ENCODE assay signal across 1 cellular context in the genomic region with DNA sequence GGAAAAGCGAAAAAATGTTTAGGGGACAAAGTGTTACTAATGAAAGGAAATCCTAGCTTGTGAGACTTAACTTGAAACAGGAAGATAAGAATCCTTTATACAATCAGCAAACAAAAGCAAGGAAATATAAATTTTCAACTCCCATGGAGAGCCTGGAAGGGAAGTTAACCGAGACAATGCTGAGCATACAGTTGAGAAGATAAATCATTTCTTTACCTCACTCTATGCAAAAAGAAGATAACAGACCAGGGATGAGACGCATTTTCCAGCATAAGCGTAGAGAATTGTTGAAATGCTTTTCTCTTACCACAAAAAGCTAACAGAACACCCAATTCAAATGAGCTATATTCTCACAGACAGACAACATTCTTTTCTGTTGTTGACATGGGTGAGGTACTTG.
TF ChIP-seq lines count a peak whose summit lies in the region.

No MANE protein-coding gene starts in this region.

TF ChIP-seq in GM12891, 5 proteins besides CTCF, POLR2A, EP300 and RAD21 (continued from another document):
- no peak for TF ChIP-seq POU2F2 (IDR thresholded peaks at IDR 0.05; ENCODE audit: low read depth, low read length)
